ENCODE assay signal across 29 cellular contexts in genomic region chr1:235098547-235098946, GRCh38.
"Had no signal": no experiment of that assay in that cellular context is flagged by ENCODE, and none has a peak within 500 bp of the region (broad histone marks: within the 10 kb centered on the region; RNA-seq: fewer than 3 reads in every experiment).

No MANE protein-coding gene starts in this region.

- H3K36me3 ChIP-seq: esophagus squamous epithelium, lower lobe of right lung, prostate gland, sigmoid colon, tibial artery had no signal

- H3K9me3 Mint-ChIP-seq: immature natural killer cell; mesothelial cell of epicardium; naive B cell; natural killer cell treated with Interleukin-12 subunit alpha and Interleukin-12 subunit beta and Interleukin-15 and Interleukin-18, amount 100 ng/mL, for 72 hours; neural crest cell; stimulated activated memory B cell treated with anti-CD40 and anti-IgM and Interleukin-4, amounts not matched to agents 10 μg/mL and 1 μg/mL and 100 μg/mL, for 72 hours; type B pancreatic cell had no signal

- H3K27ac ChIP-seq: coronary artery, esophagus squamous epithelium, lower lobe of right lung, prostate gland, sigmoid colon, testis, tibial artery had no signal

- ATAC-seq: left ventricle myocardium superior; lower lobe of right lung; mucosa of descending colon; natural killer cell treated with Interleukin-12 subunit alpha and Interleukin-12 subunit beta and Interleukin-15 and Interleukin-18, amount 100 ng/mL, for 72 hours; right cardiac atrium; stimulated activated memory B cell treated with anti-CD40 and anti-IgM and Interleukin-4, amounts not matched to agents 10 μg/mL and 1 μg/mL and 100 μg/mL, for 72 hours; stimulated activated naive CD8-positive, alpha-beta T cell treated with anti-CD3 and anti-CD28 coated beads, Interleukin-15, Interleukin-2, amounts not matched to agents 100 U/mL and 50 U/mL, for 24 hours had no signal

- H3K4me1 ChIP-seq: prostate gland had no signal

- DNase-seq: dermis blood vessel endothelial cell; effector memory CD4-positive, alpha-beta T cell; erythroblast; esophagus squamous epithelium; foreskin melanocyte; hypothalamus; immature natural killer cell; left ventricle myocardium superior; lower lobe of right lung; mucosa of descending colon; naive B cell; right cardiac atrium; sigmoid colon; stimulated activated CD4-positive, alpha-beta T cell treated with anti-CD3 and anti-CD28 coated beads, Interleukin-2, amount 100 ng/mL, for 24 hours; stimulated activated CD4-positive, alpha-beta T cell treated with anti-CD3 and anti-CD28 coated beads, Interleukin-4, amount 100 ng/mL, for 24 hours; stimulated activated naive CD8-positive, alpha-beta T cell treated with anti-CD3 and anti-CD28 coated beads, Interleukin-15, Interleukin-2, amounts not matched to agents 100 U/mL and 50 U/mL, for 24 hours; substantia nigra; testis; tibial artery had no signal

- H3K27me3 ChIP-seq: esophagus squamous epithelium, sigmoid colon, testis had no signal

- FAIRE-seq: endometrium, keratinocyte, urothelium cell line had no signal

- H3K27ac Mint-ChIP-seq: immature natural killer cell; mesothelial cell of epicardium; naive B cell; stimulated activated memory B cell treated with anti-CD40 and anti-IgM and Interleukin-4, amounts not matched to agents 10 μg/mL and 1 μg/mL and 100 μg/mL, for 72 hours; type B pancreatic cell had no signal

- H3K4me3 Mint-ChIP-seq: immature natural killer cell; mesothelial cell of epicardium; natural killer cell treated with Interleukin-12 subunit alpha and Interleukin-12 subunit beta and Interleukin-15 and Interleukin-18, amount 100 ng/mL, for 72 hours; neural crest cell; stimulated activated memory B cell treated with anti-CD40 and anti-IgM and Interleukin-4, amounts not matched to agents 10 μg/mL and 1 μg/mL and 100 μg/mL, for 72 hours; type B pancreatic cell had no signal

- H3K36me3 Mint-ChIP-seq: immature natural killer cell; mesothelial cell of epicardium; naive B cell; natural killer cell treated with Interleukin-12 subunit alpha and Interleukin-12 subunit beta and Interleukin-15 and Interleukin-18, amount 100 ng/mL, for 72 hours; type B pancreatic cell had no signal

- H3K9me3 ChIP-seq: esophagus squamous epithelium, lower lobe of right lung, mucosa of descending colon, prostate gland, sigmoid colon, testis, tibial artery had no signal

- H3K4me3 ChIP-seq: coronary artery, esophagus squamous epithelium, lower lobe of right lung, mucosa of descending colon, prostate gland, sigmoid colon, testis, tibial artery had no signal

- H3K27me3 Mint-ChIP-seq: type B pancreatic cell had no signal
